ENCODE assay signal across 9 cellular contexts in genomic region chr17:2213291-2213960, GRCh38.
DNase-seq lines count a peak whose midpoint lies in the region; ATAC-seq and TF ChIP-seq lines count a peak whose summit lies in the region.
"Had no signal": no experiment of that assay in that cellular context is flagged by ENCODE, and none has a peak within 500 bp of the region (broad histone marks: within the 10 kb centered on the region; RNA-seq: fewer than 3 reads in every experiment).

No MANE protein-coding gene starts in this region.

- H3K27ac ChIP-seq in heart right ventricle = peak overlapping the region; percentile 82 to 97 (median 90)
- H3K27ac ChIP-seq in gastrocnemius medialis = peak overlapping the region; percentile 87 to 97 (median 90)
- H3K27ac ChIP-seq: VCaP had no signal

- no peak for TF ChIP-seq POLR2A in gastrocnemius medialis (IDR thresholded peaks at IDR 0.05)

- H3K4me3 ChIP-seq in heart right ventricle (peak overlapping the region in 2 of 10 donors; percentile 39 to 46), gastrocnemius medialis (no peak overlapping the region)

- H3K4me1 Mint-ChIP-seq in activated T-helper 2 cell treated with anti-CD3 and anti-CD28 coated beads, Interferon-gamma antibody, Interleukin-2, Interleukin-4, amounts not matched to agents 10 μg/mL and 5 μg/mL and 100 μg/mL, durations not matched to agents 14 hours and 24 hours and 36 hours (ENCODE audit: low read depth) = peaks cover 51% of the 10 kb centered on the region

- H3K27me3 ChIP-seq in heart right ventricle = no peaks in the 10 kb centered on the region
- no peaks in the 10 kb centered on the region for H3K27me3 ChIP-seq in gastrocnemius medialis

- no peaks in the 10 kb centered on the region for H3K27me3 Mint-ChIP-seq in activated T-helper 2 cell treated with anti-CD3 and anti-CD28 coated beads, Interferon-gamma antibody, Interleukin-2, Interleukin-4, amounts not matched to agents 10 μg/mL and 5 μg/mL and 100 μg/mL, durations not matched to agents 14 hours and 24 hours and 36 hours (ENCODE audit: low read depth)

- H3K27ac Mint-ChIP-seq in activated T-helper 2 cell treated with anti-CD3 and anti-CD28 coated beads, Interferon-gamma antibody, Interleukin-2, Interleukin-4, amounts not matched to agents 10 μg/mL and 5 μg/mL and 100 μg/mL, durations not matched to agents 14 hours and 24 hours and 36 hours = peak overlapping the region; percentile 78

- in situ Hi-C loops in gastrocnemius medialis (cut with MboI; ENCODE audit: low sequenced_read_pairs in 4 of 4) = no loop called here

- intact Hi-C loops in activated T-helper 2 cell treated with anti-CD3 and anti-CD28 coated beads, Interferon-gamma antibody, Interleukin-2, Interleukin-4, amounts not matched to agents 10 μg/mL and 5 μg/mL and 100 μg/mL, durations not matched to agents 14 hours and 24 hours and 36 hours (cut with micrococcal nuclease) = no loop called here
- intact Hi-C loops in heart right ventricle (cut with DNase I) (loop anchor here in 1 of 10 donors (5.0 kb wide), 1 partner anchor 36 kb away; no protein-coding TSS in a partner anchor), gastrocnemius medialis (cut with DNase I; ENCODE audit: low total_unique reads) (no loop called here)

- peaks cover 40% of the 10 kb centered on the region for H3K36me3 Mint-ChIP-seq in activated T-helper 2 cell treated with anti-CD3 and anti-CD28 coated beads, Interferon-gamma antibody, Interleukin-2, Interleukin-4, amounts not matched to agents 10 μg/mL and 5 μg/mL and 100 μg/mL, durations not matched to agents 14 hours and 24 hours and 36 hours (ENCODE audit: low read depth)

- WGBS in heart right ventricle, 2 donors = 32 to 44% methylated on average over 11 of the region's 11 CpGs

- TF ChIP-seq CTCF in heart right ventricle (IDR thresholded peaks at IDR 0.05) = no peak
- no peak for TF ChIP-seq CTCF in gastrocnemius medialis (IDR thresholded peaks at IDR 0.05 in 4 of 5, conservative IDR thresholded peaks at IDR 0.05 in 1 of 5)

- H3K4me1 ChIP-seq in heart right ventricle = peaks cover 18 to 77% (median 52%) of the 10 kb centered on the region in 9 donors
- peaks cover 59 to 64% of the 10 kb centered on the region in 2 donors for H3K4me1 ChIP-seq in gastrocnemius medialis

- H3K9me3 ChIP-seq in heart right ventricle = no peaks in the 10 kb centered on the region
- no peaks in the 10 kb centered on the region for H3K9me3 ChIP-seq in gastrocnemius medialis

- peak; percentile 31 for DNase-seq in EL
- DNase-seq in activated T-helper 2 cell treated with anti-CD3 and anti-CD28 coated beads, Interferon-gamma antibody, Interleukin-2, Interleukin-4, amounts not matched to agents 10 μg/mL and 5 μg/mL and 100 μg/mL, durations not matched to agents 14 hours and 24 hours and 36 hours (ENCODE audit: low spot score) = no peak
- DNase-seq in heart right ventricle = no peak
- no peak for DNase-seq in gastrocnemius medialis
- no peak for DNase-seq in dedifferentiated amniotic fluid mesenchymal stem cell (ENCODE audit: extremely low spot score)
- DNase-seq in NCI-H2107 treated with DMSO at 0.1 percent for 48 hours (lab: John Stamatoyannopoulos, UW; ENCODE audit: unreplicated experiment) = no peak
- DNase-seq in stimulated activated CD4-positive, alpha-beta T cell treated with anti-CD3 and anti-CD28 coated beads, Interleukin-4, amount 100 ng/mL, for 1 hour = no peak
- DNase-seq in cerebellum (ENCODE audit: low spot score) = no peak

- ATAC-seq in heart right ventricle (peak in 6 of 8 donors; percentile 3 to 35 (median 25)), gastrocnemius medialis (no peak)

- no peaks in the 10 kb centered on the region for H3K9me3 Mint-ChIP-seq in activated T-helper 2 cell treated with anti-CD3 and anti-CD28 coated beads, Interferon-gamma antibody, Interleukin-2, Interleukin-4, amounts not matched to agents 10 μg/mL and 5 μg/mL and 100 μg/mL, durations not matched to agents 14 hours and 24 hours and 36 hours

- peaks cover 0 to 10% (median 0%) of the 10 kb centered on the region in 9 donors for H3K36me3 ChIP-seq in heart right ventricle
- H3K36me3 ChIP-seq in gastrocnemius medialis = no peaks in the 10 kb centered on the region

- peak overlapping the region; percentile 62 for H3K4me3 Mint-ChIP-seq in activated T-helper 2 cell treated with anti-CD3 and anti-CD28 coated beads, Interferon-gamma antibody, Interleukin-2, Interleukin-4, amounts not matched to agents 10 μg/mL and 5 μg/mL and 100 μg/mL, durations not matched to agents 14 hours and 24 hours and 36 hours (ENCODE audit: low read depth)

Comparison
In these comparisons a context has a peak if more than half of its experiments do, and no peak if none do; other contexts are left out.
1. ATAC-seq: peak in heart right ventricle (6 of 8); none in gastrocnemius medialis (0 of 2).